In genomic region chr3:121696190-121696589, GRCh38 we compare ENCODE assay signal across 23 cellular contexts. TPM values are rescaled to one million over a fixed set of nuclear protein-coding genes. Genes with fewer than 3 reads are reported as not detected.
"Had no signal": no experiment of that assay in that cellular context is flagged by ENCODE, and none has a peak within 500 bp of the region (broad histone marks: within the 10 kb centered on the region; RNA-seq: fewer than 3 reads in every experiment).

No MANE protein-coding gene starts in this region.

- H3K4me1 ChIP-seq: SJCRH30 had no signal

- H3K27ac Mint-ChIP-seq: IgD-negative memory B cell had no signal

- DNase-seq: KBM-7, MG63, NCI-H1092, NCI-H1417, NCI-H1436 treated with DMSO at 0.1 percent for 48 hours, NCI-H1694, NCI-H187 treated with DMSO at 0.1 percent for 48 hours, NCI-H2029 treated with DMSO at 0.1 percent for 48 hours, NCI-H2171 treated with DMSO at 0.1 percent for 48 hours, NCI-H345, NCI-H446 treated with DMSO at 0.1 percent for 48 hours, NCI-H510A treated with DMSO at 0.1 percent for 48 hours, NCI-H526, NCI-H82, PC-3, SHP77 treated with DMSO at 0.1 percent for 48 hours, SJCRH30, T-helper 1 cell had no signal

- H3K27me3 Mint-ChIP-seq: IgD-negative memory B cell had no signal

- ATAC-seq: Panc1, PC-3, SK-N-SH treated with all-trans-retinoic acid at 6 μM for 48 hours had no signal

- H3K27me3 ChIP-seq: MG63, SJCRH30 had no signal

- H3K27ac ChIP-seq: RWPE1, SJCRH30 had no signal

- H3K4me3 ChIP-seq: MG63, SJCRH30 had no signal

- H3K9me3 Mint-ChIP-seq: IgD-negative memory B cell had no signal

- H3K9me3 ChIP-seq: MG63, SJCRH30 had no signal

- H3K4me3 Mint-ChIP-seq: IgD-negative memory B cell had no signal

RNA-seq across cellular contexts. Expression of gene HCLS1, which starts 35.5 kb away (rescaled TPM):
- total RNA-seq: LHCN-M2 had no signal
